ENCODE assay signal across 5 cellular contexts in the genomic region with DNA sequence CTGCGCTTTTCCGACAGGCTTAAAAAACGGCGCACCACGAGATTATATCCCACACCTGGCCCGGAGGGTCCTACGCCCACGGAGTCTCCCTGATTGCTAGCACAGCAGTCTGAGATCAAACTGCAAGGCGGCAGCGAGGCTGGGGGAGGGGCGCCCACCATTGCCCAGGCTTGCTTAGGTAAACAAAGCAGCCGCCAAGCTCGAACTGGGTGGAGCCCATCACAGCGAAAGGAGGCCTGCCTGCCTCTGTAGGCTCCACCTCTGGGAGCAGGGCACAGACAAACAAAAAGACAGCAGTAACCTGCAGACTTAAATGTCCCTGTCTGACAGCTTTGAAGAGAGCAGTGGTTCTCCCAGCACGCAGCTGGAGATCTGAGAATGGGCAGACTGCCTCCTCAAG. TPM values are rescaled to one million over a fixed set of nuclear protein-coding genes. Genes with fewer than 3 reads are reported as not detected.
"Had no signal": no experiment of that assay in that cellular context is flagged by ENCODE, and none has a peak within 500 bp of the region (broad histone marks: within the 10 kb centered on the region; RNA-seq: fewer than 3 reads in every experiment).

No MANE protein-coding gene starts in this region.

RNA-seq across cellular contexts. Expression of a gene that starts 52.7 kb away (rescaled TPM):
- total RNA-seq: activated B cell treated with CpG ODN at 0.5 μM for 24 hours; activated CD8-positive, alpha-beta T cell treated with anti-CD3 and anti-CD28 coated beads for 36 hours; activated T-cell treated with anti-CD3 and anti-CD28 coated beads, Interleukin-2, amount 50 U/mL, for 4 hours; activated T-helper 17 cell treated with anti-CD3 and anti-CD28 coated beads, Interleukin-2, amount 50 U/mL, for 72 hours; naive thymus-derived CD8-positive, alpha-beta T cell had no signal
